ENCODE assay signal across 18 cellular contexts in genomic region chr3:123817413-123817812, GRCh38.
DNase-seq lines count a peak whose midpoint lies in the region; ATAC-seq lines count a peak whose summit lies in the region.
"Had no signal": no experiment of that assay in that cellular context is flagged by ENCODE, and none has a peak within 500 bp of the region (broad histone marks: within the 10 kb centered on the region; RNA-seq: fewer than 3 reads in every experiment).

No MANE protein-coding gene starts in this region.

- peaks cover 2% of the 10 kb centered on the region for H3K27me3 Mint-ChIP-seq in activated naive CD8-positive, alpha-beta T cell treated with anti-CD3 and anti-CD28 coated beads, Interleukin-2, amount 50 U/mL, for 24 hours

- H3K27me3 ChIP-seq in adipocyte (replicated peaks; ENCODE audit: control insufficient read depth, insufficient read depth, low read length) = no peaks in the 10 kb centered on the region

- H3K9ac ChIP-seq in adipocyte (ENCODE audit: low read length) = peak overlapping the region; percentile 58

- peaks cover 37% of the 10 kb centered on the region for H3K4me1 ChIP-seq in adipocyte (ENCODE audit: control insufficient read depth, insufficient read depth, low read length)

- H3K27ac Mint-ChIP-seq in stimulated activated effector memory CD8-positive, alpha-beta T cell treated with anti-CD3 and anti-CD28 coated beads, Interleukin-12 subunit alpha, Interleukin-12 subunit beta, amount 100 ng/mL, for 72 hours = no peak overlapping the region
- no peak overlapping the region for H3K27ac Mint-ChIP-seq in activated naive CD8-positive, alpha-beta T cell treated with anti-CD3 and anti-CD28 coated beads, Interleukin-2, amount 50 U/mL, for 24 hours
- H3K27ac Mint-ChIP-seq: natural killer cell, T-cell had no signal

- H3K4me3 Mint-ChIP-seq in stimulated activated effector memory CD8-positive, alpha-beta T cell treated with anti-CD3 and anti-CD28 coated beads, Interleukin-12 subunit alpha, Interleukin-12 subunit beta, amount 100 ng/mL, for 72 hours = no peak overlapping the region
- H3K4me3 Mint-ChIP-seq in activated naive CD8-positive, alpha-beta T cell treated with anti-CD3 and anti-CD28 coated beads, Interleukin-2, amount 50 U/mL, for 24 hours = no peak overlapping the region
- H3K4me3 Mint-ChIP-seq: natural killer cell, T-cell had no signal

- ATAC-seq in stimulated activated effector memory CD8-positive, alpha-beta T cell treated with anti-CD3 and anti-CD28 coated beads, Interleukin-12 subunit alpha, Interleukin-12 subunit beta, amount 100 ng/mL, for 72 hours = peak; percentile 33
- ATAC-seq in activated naive CD8-positive, alpha-beta T cell treated with anti-CD3 and anti-CD28 coated beads, Interleukin-2, amount 50 U/mL, for 24 hours = no peak
- ATAC-seq: natural killer cell had no signal

- H3K4me3 ChIP-seq in adipocyte (ENCODE audit: low read length) = peak overlapping the region; percentile 20
- H3K4me3 ChIP-seq: PC-9 had no signal

- no peaks in the 10 kb centered on the region for H3K9me3 Mint-ChIP-seq in stimulated activated effector memory CD8-positive, alpha-beta T cell treated with anti-CD3 and anti-CD28 coated beads, Interleukin-12 subunit alpha, Interleukin-12 subunit beta, amount 100 ng/mL, for 72 hours
- H3K9me3 Mint-ChIP-seq in activated naive CD8-positive, alpha-beta T cell treated with anti-CD3 and anti-CD28 coated beads, Interleukin-2, amount 50 U/mL, for 24 hours = no peaks in the 10 kb centered on the region
- H3K9me3 Mint-ChIP-seq: natural killer cell, T-cell had no signal

- peak; percentile 28 for DNase-seq in EL
- DNase-seq in adipocyte (ENCODE audit: low read depth) = no peak
- DNase-seq in fibroblast of peridontal ligament (ENCODE audit: extremely low read depth) = peak; percentile 61
- no peak for DNase-seq in stimulated activated effector memory CD8-positive, alpha-beta T cell treated with anti-CD3 and anti-CD28 coated beads, Interleukin-12 subunit alpha, Interleukin-12 subunit beta, amount 100 ng/mL, for 72 hours (ENCODE audit: low spot score in 2 of 2)
- DNase-seq in activated naive CD8-positive, alpha-beta T cell treated with anti-CD3 and anti-CD28 coated beads, Interleukin-2, amount 50 U/mL, for 24 hours = no peak
- no peak for DNase-seq in stimulated activated naive CD4-positive, alpha-beta T cell treated with Interleukin-2 at 50 U/mL for 16 hours (lab: John Stamatoyannopoulos, UW)
- DNase-seq in NCI-H1092 (lab: John Stamatoyannopoulos, UW) = no peak
- DNase-seq in NCI-H187 treated with DMSO at 0.1 percent for 48 hours (lab: John Stamatoyannopoulos, UW) = no peak
- DNase-seq: activated naive CD4-positive, alpha-beta T cell treated with Interleukin-2 at 50 U/mL for 16 hours; AML-193; erythroblast; KBM-7; natural killer cell; NCI-H1417 treated with DMSO at 0.1 percent for 48 hours; NCI-H510A; PC-9; stimulated activated CD4-positive, alpha-beta T cell treated with anti-CD3 and anti-CD28 coated beads, Interleukin-4, amount 100 ng/mL, for 1 hour; T-cell had no signal

- no peaks in the 10 kb centered on the region for H3K4me1 Mint-ChIP-seq in stimulated activated effector memory CD8-positive, alpha-beta T cell treated with anti-CD3 and anti-CD28 coated beads, Interleukin-12 subunit alpha, Interleukin-12 subunit beta, amount 100 ng/mL, for 72 hours
- no peaks in the 10 kb centered on the region for H3K4me1 Mint-ChIP-seq in activated naive CD8-positive, alpha-beta T cell treated with anti-CD3 and anti-CD28 coated beads, Interleukin-2, amount 50 U/mL, for 24 hours
- H3K4me1 Mint-ChIP-seq: natural killer cell, T-cell had no signal

- peaks cover 7% of the 10 kb centered on the region for H3K9me3 ChIP-seq in adipocyte (ENCODE audit: control insufficient read depth, low read length)

- H3K36me3 Mint-ChIP-seq in stimulated activated effector memory CD8-positive, alpha-beta T cell treated with anti-CD3 and anti-CD28 coated beads, Interleukin-12 subunit alpha, Interleukin-12 subunit beta, amount 100 ng/mL, for 72 hours = no peaks in the 10 kb centered on the region
- H3K36me3 Mint-ChIP-seq in activated naive CD8-positive, alpha-beta T cell treated with anti-CD3 and anti-CD28 coated beads, Interleukin-2, amount 50 U/mL, for 24 hours (ENCODE audit: low read depth) = no peaks in the 10 kb centered on the region
- H3K36me3 Mint-ChIP-seq: natural killer cell, T-cell had no signal

- peaks cover 4% of the 10 kb centered on the region for H3K36me3 ChIP-seq in adipocyte (ENCODE audit: control insufficient read depth, insufficient read depth, low read length, severe bottlenecking)

Comparison
In these comparisons a context has a peak if more than half of its experiments do, and no peak if none do; other contexts are left out.
1. DNase-seq: peak in EL (single experiment) and fibroblast of peridontal ligament (single experiment); none in adipocyte (single experiment), stimulated activated effector memory CD8-positive, alpha-beta T cell treated with anti-CD3 and anti-CD28 coated beads, Interleukin-12 subunit alpha, Interleukin-12 subunit beta, amount 100 ng/mL, for 72 hours (0 of 2), activated naive CD8-positive, alpha-beta T cell treated with anti-CD3 and anti-CD28 coated beads, Interleukin-2, amount 50 U/mL, for 24 hours (single experiment), stimulated activated naive CD4-positive, alpha-beta T cell treated with Interleukin-2 at 50 U/mL for 16 hours (single experiment), NCI-H1092 (single experiment) and NCI-H187 treated with DMSO at 0.1 percent for 48 hours (single experiment).